Comparison of ENCODE assay signal across 27 cellular contexts in the genomic region with DNA sequence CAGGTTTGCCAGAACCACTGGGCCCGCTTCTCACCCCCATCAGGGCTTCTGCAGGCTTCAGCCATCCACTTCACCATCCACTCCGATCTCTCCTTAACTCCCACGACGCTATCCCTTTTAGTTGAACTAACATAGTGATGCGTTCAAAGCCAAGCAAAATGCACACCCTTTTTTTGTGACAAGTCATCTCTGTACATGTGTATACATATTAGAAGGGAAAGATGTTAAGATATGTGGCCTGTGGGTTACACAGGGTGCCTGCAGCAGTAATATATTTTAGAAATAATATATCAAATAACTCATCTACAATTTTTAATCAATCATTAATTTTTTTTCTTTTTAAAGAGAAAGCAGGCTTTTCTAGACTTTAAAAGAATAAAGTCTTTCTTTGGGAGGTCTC.
"Had no signal": no experiment of that assay in that cellular context is flagged by ENCODE, and none has a peak within 500 bp of the region (broad histone marks: within the 10 kb centered on the region; RNA-seq: fewer than 3 reads in every experiment).

No MANE protein-coding gene starts in this region.

- H3K4me3 ChIP-seq: neural progenitor cell, ovary, psoas muscle, right lobe of liver, sigmoid colon, stomach, thoracic aorta, thyroid gland, tibial nerve, upper lobe of left lung, vagina had no signal

- H3K36me3 Mint-ChIP-seq: natural killer cell, neural progenitor cell had no signal

- H3K27ac ChIP-seq: neural progenitor cell, ovary, parathyroid adenoma, psoas muscle, right lobe of liver, sigmoid colon, stomach, thoracic aorta, thyroid gland, tibial nerve, upper lobe of left lung, vagina had no signal

- H2AFZ ChIP-seq: neural progenitor cell, parathyroid adenoma had no signal

- H3K4me1 ChIP-seq: neural progenitor cell, parathyroid adenoma, psoas muscle, right lobe of liver, sigmoid colon, stomach, thyroid gland, tibial nerve, upper lobe of left lung, vagina had no signal

- ATAC-seq: natural killer cell, psoas muscle, right cardiac atrium, right lobe of liver had no signal

- H3K9ac ChIP-seq: neural progenitor cell, parathyroid adenoma had no signal

- H3K4me2 ChIP-seq: neural progenitor cell had no signal

- H3K36me3 ChIP-seq: neural progenitor cell, ovary, right lobe of liver, sigmoid colon, stomach, thoracic aorta, thyroid gland, tibial nerve, upper lobe of left lung, vagina had no signal

- H3K9me3 ChIP-seq: ovary, psoas muscle, right lobe of liver, sigmoid colon, thoracic aorta, thyroid gland, upper lobe of left lung, vagina had no signal

- H3K4me3 Mint-ChIP-seq: natural killer cell; nephron; neural progenitor cell; stimulated activated naive CD8-positive, alpha-beta T cell treated with anti-CD3 and anti-CD28 coated beads, Interleukin-15, Interleukin-2, amounts not matched to agents 100 ng/mL and 50 ng/mL, for 24 hours had no signal

- DNase-seq: natural killer cell; occipital lobe; ovary; psoas muscle; right cardiac atrium; right lobe of liver; sigmoid colon; small intestine; stimulated activated CD4-positive, alpha-beta T cell treated with anti-CD3 and anti-CD28 coated beads, Interleukin-12 subunit alpha, Interleukin-12 subunit beta, amount 100 ng/mL, for 4 hours; stimulated activated CD4-positive, alpha-beta T cell treated with anti-CD3 and anti-CD28 coated beads, Interleukin-1b, Interleukin-23, amount 100 ng/mL, for 48 hours; stimulated activated CD4-positive, alpha-beta T cell treated with anti-CD3 and anti-CD28 coated beads, Interleukin-4, amount 100 ng/mL, for 1 hour; stimulated activated CD4-positive, alpha-beta T cell treated with anti-CD3 and anti-CD28 coated beads, Interleukin-4, amount 100 ng/mL, for 4 hours; stimulated activated CD8-positive, alpha-beta memory T cell treated with anti-CD3 and anti-CD28 coated beads, Interleukin-4, amount 100 ng/mL, for 48 hours; stimulated activated naive CD4-positive, alpha-beta T cell treated with Interleukin-2 at 50 U/mL for 16 hours; stomach; thyroid gland; trophoblast cell had no signal

- H3K4me1 Mint-ChIP-seq: natural killer cell, nephron, neural progenitor cell had no signal

- H3K27me3 Mint-ChIP-seq: stimulated activated naive B cell treated with anti-CD40 and anti-IgM and Interleukin-4, amounts not matched to agents 10 μg/mL and 1 μg/mL and 100 μg/mL, for 72 hours had no signal

- FAIRE-seq: small intestine had no signal

- H3K79me2 ChIP-seq: parathyroid adenoma had no signal

- H3K9me3 Mint-ChIP-seq: natural killer cell; neural progenitor cell; stimulated activated naive CD8-positive, alpha-beta T cell treated with anti-CD3 and anti-CD28 coated beads, Interleukin-15, Interleukin-2, amounts not matched to agents 100 ng/mL and 50 ng/mL, for 24 hours had no signal

- H3K27me3 ChIP-seq: neural progenitor cell, ovary, right lobe of liver, sigmoid colon, stomach, thyroid gland, tibial nerve, upper lobe of left lung, vagina had no signal

- H3K27ac Mint-ChIP-seq: natural killer cell; nephron; neural progenitor cell; progenitor cell of endocrine pancreas; stimulated activated naive CD8-positive, alpha-beta T cell treated with anti-CD3 and anti-CD28 coated beads, Interleukin-15, Interleukin-2, amounts not matched to agents 100 ng/mL and 50 ng/mL, for 24 hours had no signal
